Comparison of ENCODE assay signal across 14 cellular contexts in the genomic region with DNA sequence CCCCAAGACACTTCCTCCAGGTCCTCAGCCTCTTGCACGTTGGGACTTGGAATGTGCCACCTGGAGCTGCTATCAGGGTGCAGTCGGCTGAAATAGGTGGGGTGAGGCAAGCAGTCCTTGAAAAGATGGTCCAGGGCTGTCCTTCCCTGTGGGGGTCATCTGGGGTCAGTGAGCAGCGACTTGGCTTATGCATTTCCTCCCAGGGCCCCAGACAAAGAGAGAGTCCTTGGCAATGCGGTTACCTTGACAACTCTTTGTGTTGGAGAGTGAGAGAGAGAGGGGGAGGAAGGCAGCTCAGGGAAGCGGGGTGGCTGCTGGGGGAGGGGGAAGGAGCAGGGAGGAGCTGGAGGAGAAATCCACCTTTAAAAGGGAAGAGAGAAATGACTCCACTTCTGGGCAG.
DNase-seq lines count a peak whose midpoint lies in the region; ATAC-seq and TF ChIP-seq lines count a peak whose summit lies in the region.
"Had no signal": no experiment of that assay in that cellular context is flagged by ENCODE, and none has a peak within 500 bp of the region (broad histone marks: within the 10 kb centered on the region; RNA-seq: fewer than 3 reads in every experiment).

No MANE protein-coding gene starts in this region.

- H3K9ac ChIP-seq in BLaER1 treated with 17β-estradiol and CSF1 and Interleukin-3, amounts not matched to agents 10 nM and 100 nM, result no peak overlapping the region

- ATAC-seq in HG03108 (IDR thresholded peaks at IDR 0.05; ENCODE audit: unreplicated experiment) (no peak), HG03460 (IDR thresholded peaks at IDR 0.05; ENCODE audit: unreplicated experiment) (no peak)
- ATAC-seq in stimulated activated effector memory CD8-positive, alpha-beta T cell treated with anti-CD3 and anti-CD28 coated beads, Interleukin-12 subunit alpha, Interleukin-12 subunit beta, amount 100 ng/mL, for 72 hours, result no peak
- ATAC-seq: activated CD8-positive, alpha-beta memory T cell treated with anti-CD3 and anti-CD28 coated beads, Interleukin-2, amount 10 ng/mL, durations not matched to agents 7 days and 5 days; psoas muscle had no signal

- in situ Hi-C loops in KBM-7 (cut with MboI; ENCODE audit: low pct_unique_long_range_greater_than_20kb, low sequenced_read_pairs), result no loop called here

- peaks cover 29% of the 10 kb centered on the region for H3K4me1 Mint-ChIP-seq in stimulated activated effector memory CD8-positive, alpha-beta T cell treated with anti-CD3 and anti-CD28 coated beads, Interleukin-12 subunit alpha, Interleukin-12 subunit beta, amount 100 ng/mL, for 72 hours

- H3K4me2 ChIP-seq in BLaER1 treated with 17β-estradiol and CSF1 and Interleukin-3, amounts not matched to agents 10 nM and 100 nM, result peak overlapping the region; percentile 5 to 70 (median 48); a peak in 19 of 22 replicates

- H3K36me3 Mint-ChIP-seq in stimulated activated effector memory CD8-positive, alpha-beta T cell treated with anti-CD3 and anti-CD28 coated beads, Interleukin-12 subunit alpha, Interleukin-12 subunit beta, amount 100 ng/mL, for 72 hours, result no peaks in the 10 kb centered on the region
- H3K36me3 Mint-ChIP-seq: activated CD8-positive, alpha-beta memory T cell treated with anti-CD3 and anti-CD28 coated beads, Interleukin-2, amount 10 ng/mL, durations not matched to agents 7 days and 5 days had no signal

- peaks cover 0 to 3% (median under 1%) of the 10 kb centered on the region in 11 experiments; a peak in 8 of 22 replicates for H3K36me3 ChIP-seq in BLaER1 treated with 17β-estradiol and CSF1 and Interleukin-3, amounts not matched to agents 10 nM and 100 nM
- H3K36me3 ChIP-seq in SJCRH30, result no peaks in the 10 kb centered on the region
- H3K36me3 ChIP-seq: lower lobe of right lung had no signal

- DNase-seq in KBM-7, result peak; percentile 53
- peak; percentile 26 for DNase-seq in choroid plexus epithelial cell (ENCODE audit: low read depth)
- DNase-seq in left kidney (ENCODE audit: low read depth, low spot score), result peak; percentile 97
- no peak for DNase-seq in SJCRH30
- DNase-seq in stimulated activated effector memory CD8-positive, alpha-beta T cell treated with anti-CD3 and anti-CD28 coated beads, Interleukin-12 subunit alpha, Interleukin-12 subunit beta, amount 100 ng/mL, for 72 hours (ENCODE audit: low spot score in 2 of 2), result no peak
- DNase-seq: activated CD8-positive, alpha-beta memory T cell treated with anti-CD3 and anti-CD28 coated beads, Interleukin-2, amount 10 ng/mL, durations not matched to agents 7 days and 5 days; HCEC 1CT; lower lobe of right lung; psoas muscle had no signal

- peaks cover 0 to 18% (median 0%) of the 10 kb centered on the region in 11 experiments; a peak in 2 of 22 replicates for H4K20me1 ChIP-seq in BLaER1 treated with 17β-estradiol and CSF1 and Interleukin-3, amounts not matched to agents 10 nM and 100 nM

- TF ChIP-seq CTCF in choroid plexus epithelial cell (conservative IDR thresholded peaks at IDR 0.05; ENCODE audit: low read depth, low read length), result no peak

- no peak overlapping the region for H3K4me3 ChIP-seq in BLaER1 treated with 17β-estradiol and CSF1 and Interleukin-3, amounts not matched to agents 10 nM and 100 nM
- no peak overlapping the region for H3K4me3 ChIP-seq in choroid plexus epithelial cell (ENCODE audit: low read depth, low read length)
- H3K4me3 ChIP-seq in SJCRH30, result no peak overlapping the region
- H3K4me3 ChIP-seq: lower lobe of right lung, psoas muscle, tibial nerve had no signal

- H3K27me3 ChIP-seq in BLaER1 treated with 17β-estradiol and CSF1 and Interleukin-3, amounts not matched to agents 10 nM and 100 nM, result no peaks in the 10 kb centered on the region
- H3K27me3 ChIP-seq in SJCRH30, result no peaks in the 10 kb centered on the region
- H3K27me3 ChIP-seq: tibial nerve had no signal

- H3K27ac ChIP-seq in BLaER1 treated with 17β-estradiol and CSF1 and Interleukin-3, amounts not matched to agents 10 nM and 100 nM, result no peak overlapping the region; a peak in 1 of 22 replicates
- H3K27ac ChIP-seq in SJCRH30, result no peak overlapping the region
- H3K27ac ChIP-seq: epithelial cell of prostate, lower lobe of right lung, psoas muscle, tibial nerve had no signal

- H3K4me1 ChIP-seq in BLaER1 treated with 17β-estradiol and CSF1 and Interleukin-3, amounts not matched to agents 10 nM and 100 nM, result peaks cover 10 to 16% (median 12%) of the 10 kb centered on the region in 10 experiments; a peak in 19 of 20 replicates
- no peaks in the 10 kb centered on the region for H3K4me1 ChIP-seq in SJCRH30
- H3K4me1 ChIP-seq: lower lobe of right lung, psoas muscle had no signal

- no peaks in the 10 kb centered on the region for H3K9me3 Mint-ChIP-seq in stimulated activated effector memory CD8-positive, alpha-beta T cell treated with anti-CD3 and anti-CD28 coated beads, Interleukin-12 subunit alpha, Interleukin-12 subunit beta, amount 100 ng/mL, for 72 hours

- H3K27ac Mint-ChIP-seq in stimulated activated effector memory CD8-positive, alpha-beta T cell treated with anti-CD3 and anti-CD28 coated beads, Interleukin-12 subunit alpha, Interleukin-12 subunit beta, amount 100 ng/mL, for 72 hours, result no peak overlapping the region
- H3K27ac Mint-ChIP-seq: activated CD8-positive, alpha-beta memory T cell treated with anti-CD3 and anti-CD28 coated beads, Interleukin-2, amount 10 ng/mL, durations not matched to agents 7 days and 5 days had no signal

- no peak overlapping the region for H3K4me3 Mint-ChIP-seq in stimulated activated effector memory CD8-positive, alpha-beta T cell treated with anti-CD3 and anti-CD28 coated beads, Interleukin-12 subunit alpha, Interleukin-12 subunit beta, amount 100 ng/mL, for 72 hours
- H3K4me3 Mint-ChIP-seq: activated CD8-positive, alpha-beta memory T cell treated with anti-CD3 and anti-CD28 coated beads, Interleukin-2, amount 10 ng/mL, durations not matched to agents 7 days and 5 days had no signal

- H3K9me3 ChIP-seq in BLaER1 treated with 17β-estradiol and CSF1 and Interleukin-3, amounts not matched to agents 10 nM and 100 nM (replicated peaks in 1 of 11), result peaks cover under 1 to 2% (median 1%) of the 10 kb centered on the region in 11 experiments; a peak in 18 of 22 replicates
- no peaks in the 10 kb centered on the region for H3K9me3 ChIP-seq in SJCRH30 (replicated peaks)
- H3K9me3 ChIP-seq: lower lobe of right lung, psoas muscle had no signal

Comparison
In these comparisons a context has a peak if more than half of its experiments do, and no peak if none do; other contexts are left out.
1. DNase-seq: peak in KBM-7 (single experiment), choroid plexus epithelial cell (single experiment) and left kidney (single experiment); none in SJCRH30 (0 of 2) and stimulated activated effector memory CD8-positive, alpha-beta T cell treated with anti-CD3 and anti-CD28 coated beads, Interleukin-12 subunit alpha, Interleukin-12 subunit beta, amount 100 ng/mL, for 72 hours (0 of 2).